19 cellular contexts compared by ENCODE assay signal in genomic region chr7:13042605-13043236, GRCh38.
DNase-seq lines count a peak whose midpoint lies in the region; ATAC-seq and TF ChIP-seq lines count a peak whose summit lies in the region.
"Had no signal": no experiment of that assay in that cellular context is flagged by ENCODE, and none has a peak within 500 bp of the region (broad histone marks: within the 10 kb centered on the region; RNA-seq: fewer than 3 reads in every experiment).

No MANE protein-coding gene starts in this region.

- DNase-seq in ACHN (peak; percentile 31), HS-5 (ENCODE audit: low read depth) (peak; percentile 53), astrocyte of the spinal cord (ENCODE audit: low read depth, low spot score) (peak; percentile 50), iris pigment epithelial cell (ENCODE audit: low read depth) (peak; percentile 49), SIG-M5 treated with dmso at 0.1 percent for 504 hours (lab: John Stamatoyannopoulos, UW; ENCODE audit: unreplicated experiment) (no peak), prostate gland (ENCODE audit: low spot score) (no peak), coronary artery (ENCODE audit: low spot score) (no peak)
- no peak for DNase-seq in stimulated activated naive CD8-positive, alpha-beta T cell treated with anti-CD3 and anti-CD28 coated beads, Interleukin-15, Interleukin-2, amounts not matched to agents 100 U/mL and 50 U/mL, for 24 hours
- DNase-seq: activated CD4-positive, alpha-beta T cell treated with anti-CD3 and anti-CD28 coated beads for 48 hours; activated naive CD4-positive, alpha-beta T cell treated with anti-CD3 and anti-CD28 coated beads, Interleukin-2, amount 10 ng/mL, durations not matched to agents 7 days and 5 days; effector memory CD4-positive, alpha-beta T cell; NCI-H1436 treated with DMSO at 0.1 percent for 48 hours; NCI-H345; occipital lobe; SHP77 treated with DMSO at 0.1 percent for 48 hours; T1000; upper lobe of left lung had no signal

- ATAC-seq in stimulated activated naive CD8-positive, alpha-beta T cell treated with anti-CD3 and anti-CD28 coated beads, Interleukin-15, Interleukin-2, amounts not matched to agents 100 U/mL and 50 U/mL, for 24 hours: no peak

- TF ChIP-seq CTCF in astrocyte of the spinal cord (IDR thresholded peaks at IDR 0.05; ENCODE audit: low read depth, low read length) (no peak), prostate gland (IDR thresholded peaks at IDR 0.05) (no peak), coronary artery (IDR thresholded peaks at IDR 0.05) (no peak)

- no peaks in the 10 kb centered on the region for H3K27me3 ChIP-seq in prostate gland (replicated peaks; ENCODE audit: insufficient read depth)
- H3K27me3 ChIP-seq: cardiac muscle cell, upper lobe of left lung had no signal

- TF ChIP-seq POLR2A in prostate gland (IDR thresholded peaks at IDR 0.05): no peak

- intact Hi-C loops in prostate gland (cut with DNase I): no loop called here

- no peaks in the 10 kb centered on the region for H3K9me3 ChIP-seq in prostate gland
- H3K9me3 ChIP-seq: upper lobe of left lung had no signal

- no peak overlapping the region for H3K27ac ChIP-seq in prostate gland
- no peak overlapping the region for H3K27ac ChIP-seq in coronary artery
- H3K27ac ChIP-seq: cardiac muscle cell, KMS-11, upper lobe of left lung had no signal

- H3K4me1 ChIP-seq in prostate gland (replicated peaks): no peaks in the 10 kb centered on the region
- H3K4me1 ChIP-seq: upper lobe of left lung had no signal

- in situ Hi-C loops in ACHN (cut with HindIII; ENCODE audit: low pct_ligation_motif_present, low pct_unique_long_range_greater_than_20kb, low sequenced_read_pairs) (no loop called here), astrocyte of the spinal cord (cut with HindIII; ENCODE audit: low sequenced_read_pairs) (no loop called here)

- H3K4me3 ChIP-seq in astrocyte of the spinal cord (ENCODE audit: low read depth, low read length): no peak overlapping the region
- no peak overlapping the region for H3K4me3 ChIP-seq in prostate gland
- no peak overlapping the region for H3K4me3 ChIP-seq in coronary artery
- H3K4me3 ChIP-seq: cardiac muscle cell, upper lobe of left lung had no signal

- H3K36me3 ChIP-seq in prostate gland: no peaks in the 10 kb centered on the region
- H3K36me3 ChIP-seq: cardiac muscle cell, upper lobe of left lung had no signal

Comparison
In these comparisons a context has a peak if more than half of its experiments do, and no peak if none do; other contexts are left out.
1. DNase-seq: peak in ACHN (single experiment), HS-5 (single experiment), astrocyte of the spinal cord (single experiment) and iris pigment epithelial cell (single experiment); none in SIG-M5 treated with dmso at 0.1 percent for 504 hours (single experiment), stimulated activated naive CD8-positive, alpha-beta T cell treated with anti-CD3 and anti-CD28 coated beads, Interleukin-15, Interleukin-2, amounts not matched to agents 100 U/mL and 50 U/mL, for 24 hours (single experiment), prostate gland (single experiment) and coronary artery (single experiment).